1 cellular context compared by ENCODE assay signal in genomic region chr7:117791877-117792780, GRCh38.
TF ChIP-seq lines count a peak whose summit lies in the region.

No MANE protein-coding gene starts in this region.

TF ChIP-seq in K562, 482 proteins besides CTCF, POLR2A, EP300 and RAD21 (continued from another document and continues in another):
- TF ChIP-seq RREB1 (CRISPR knock-in tag; IDR thresholded peaks at IDR 0.05) (peak; percentile 97), THRA (IDR thresholded peaks at IDR 0.05) (no peak), KLF6 (CRISPR knock-in tag; IDR thresholded peaks at IDR 0.05; ENCODE audit: borderline replicate concordance) (peak; percentile 55; the same call in 1 of the 2 replicates), SP1 (CRISPR knock-in tag; IDR thresholded peaks at IDR 0.05) (peak; percentile 78), ZNF699 (CRISPR knock-in tag; IDR thresholded peaks at IDR 0.05; ENCODE audit: insufficient replicate concordance) (no peak), SNIP1 (IDR thresholded peaks at IDR 0.05; ENCODE audit: low read depth) (no peak; the same call in 1 of the 2 replicates), ZBTB34 (CRISPR knock-in tag; IDR thresholded peaks at IDR 0.05) (no peak), ZNF778 (CRISPR knock-in tag; IDR thresholded peaks at IDR 0.05) (no peak), ZFP91 (CRISPR knock-in tag; IDR thresholded peaks at IDR 0.05) (0 out of 2 replicates have a peak, but pooled peaks have one; percentile 22), ZNF224 (CRISPR knock-in tag; IDR thresholded peaks at IDR 0.05) (no peak), GTF2E2 (tag; IDR thresholded peaks at IDR 0.05) (0 out of 2 replicates have a peak, but pooled peaks have one; percentile 50), MBD1 (CRISPR knock-in tag; IDR thresholded peaks at IDR 0.05) (no peak), TARDBP (IDR thresholded peaks at IDR 0.05) (no peak), ZNF133 (CRISPR knock-in tag; IDR thresholded peaks at IDR 0.05) (no peak; the same call in 1 of the 2 replicates), KHSRP (IDR thresholded peaks at IDR 0.05) (peak; percentile 56; the same call in 1 of the 2 replicates), ZNF780A (CRISPR knock-in tag; IDR thresholded peaks at IDR 0.05) (no peak), CREBBP (IDR thresholded peaks at IDR 0.05; ENCODE audit: low read depth, low read length) (no peak), TAF7 (tag; IDR thresholded peaks at IDR 0.05) (no peak), SIN3B (IDR thresholded peaks at IDR 0.05; ENCODE audit: low read depth) (no peak), ZNF408 (CRISPR knock-in tag; IDR thresholded peaks at IDR 0.05; ENCODE audit: low read depth) (no peak), KLF16 (IDR thresholded peaks at IDR 0.05) (peak; percentile 98), ILK (tag; IDR thresholded peaks at IDR 0.05; ENCODE audit: borderline replicate concordance, low read depth) (no peak), KAT2B (IDR thresholded peaks at IDR 0.05; ENCODE audit: low read depth, low read length) (no peak), HDAC8 (tag; IDR thresholded peaks at IDR 0.05) (no peak), NFIX (CRISPR knock-in tag; IDR thresholded peaks at IDR 0.05; ENCODE audit: low read depth) (no peak), ZNF23 (CRISPR knock-in tag; IDR thresholded peaks at IDR 0.05) (no peak), ZNF143 (CRISPR knock-in tag; IDR thresholded peaks at IDR 0.05) (no peak), SNRNP70 (optimal IDR thresholded peaks at IDR 0.05; ENCODE audit: low read depth, low read length) (no peak), SP2 (IDR thresholded peaks at IDR 0.05; ENCODE audit: extremely low read depth, low read depth, low read length, poor library complexity, severe bottlenecking) (no peak)
- TF ChIP-seq, protein P1, sequence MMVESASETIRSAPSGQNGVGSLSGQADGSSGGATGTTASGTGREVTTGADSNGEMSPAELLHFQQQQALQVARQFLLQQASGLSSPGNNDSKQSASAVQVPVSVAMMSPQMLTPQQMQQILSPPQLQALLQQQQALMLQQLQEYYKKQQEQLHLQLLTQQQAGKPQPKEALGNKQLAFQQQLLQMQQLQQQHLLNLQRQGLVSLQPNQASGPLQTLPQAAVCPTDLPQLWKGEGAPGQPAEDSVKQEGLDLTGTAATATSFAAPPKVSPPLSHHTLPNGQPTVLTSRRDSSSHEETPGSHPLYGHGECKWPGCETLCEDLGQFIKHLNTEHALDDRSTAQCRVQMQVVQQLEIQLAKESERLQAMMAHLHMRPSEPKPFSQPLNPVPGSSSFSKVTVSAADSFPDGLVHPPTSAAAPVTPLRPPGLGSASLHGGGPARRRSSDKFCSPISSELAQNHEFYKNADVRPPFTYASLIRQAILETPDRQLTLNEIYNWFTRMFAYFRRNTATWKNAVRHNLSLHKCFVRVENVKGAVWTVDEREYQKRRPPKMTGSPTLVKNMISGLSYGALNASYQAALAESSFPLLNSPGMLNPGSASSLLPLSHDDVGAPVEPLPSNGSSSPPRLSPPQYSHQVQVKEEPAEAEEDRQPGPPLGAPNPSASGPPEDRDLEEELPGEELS (CRISPR knock-in tag; IDR thresholded peaks at IDR 0.05; ENCODE audit: borderline replicate concordance): no peak
- TF ChIP-seq, protein P2, sequence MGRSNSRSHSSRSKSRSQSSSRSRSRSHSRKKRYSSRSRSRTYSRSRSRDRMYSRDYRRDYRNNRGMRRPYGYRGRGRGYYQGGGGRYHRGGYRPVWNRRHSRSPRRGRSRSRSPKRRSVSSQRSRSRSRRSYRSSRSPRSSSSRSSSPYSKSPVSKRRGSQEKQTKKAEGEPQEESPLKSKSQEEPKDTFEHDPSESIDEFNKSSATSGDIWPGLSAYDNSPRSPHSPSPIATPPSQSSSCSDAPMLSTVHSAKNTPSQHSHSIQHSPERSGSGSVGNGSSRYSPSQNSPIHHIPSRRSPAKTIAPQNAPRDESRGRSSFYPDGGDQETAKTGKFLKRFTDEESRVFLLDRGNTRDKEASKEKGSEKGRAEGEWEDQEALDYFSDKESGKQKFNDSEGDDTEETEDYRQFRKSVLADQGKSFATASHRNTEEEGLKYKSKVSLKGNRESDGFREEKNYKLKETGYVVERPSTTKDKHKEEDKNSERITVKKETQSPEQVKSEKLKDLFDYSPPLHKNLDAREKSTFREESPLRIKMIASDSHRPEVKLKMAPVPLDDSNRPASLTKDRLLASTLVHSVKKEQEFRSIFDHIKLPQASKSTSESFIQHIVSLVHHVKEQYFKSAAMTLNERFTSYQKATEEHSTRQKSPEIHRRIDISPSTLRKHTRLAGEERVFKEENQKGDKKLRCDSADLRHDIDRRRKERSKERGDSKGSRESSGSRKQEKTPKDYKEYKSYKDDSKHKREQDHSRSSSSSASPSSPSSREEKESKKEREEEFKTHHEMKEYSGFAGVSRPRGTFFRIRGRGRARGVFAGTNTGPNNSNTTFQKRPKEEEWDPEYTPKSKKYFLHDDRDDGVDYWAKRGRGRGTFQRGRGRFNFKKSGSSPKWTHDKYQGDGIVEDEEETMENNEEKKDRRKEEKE (IDR thresholded peaks at IDR 0.05; ENCODE audit: borderline replicate concordance in 1 of 2, control insufficient read depth in 1 of 2, low read depth in 2 of 2, low read length in 1 of 2): peak in 1 of 2 experiments; percentile 73; a peak in 1 of 4 replicates
- TF ChIP-seq, protein P3, sequence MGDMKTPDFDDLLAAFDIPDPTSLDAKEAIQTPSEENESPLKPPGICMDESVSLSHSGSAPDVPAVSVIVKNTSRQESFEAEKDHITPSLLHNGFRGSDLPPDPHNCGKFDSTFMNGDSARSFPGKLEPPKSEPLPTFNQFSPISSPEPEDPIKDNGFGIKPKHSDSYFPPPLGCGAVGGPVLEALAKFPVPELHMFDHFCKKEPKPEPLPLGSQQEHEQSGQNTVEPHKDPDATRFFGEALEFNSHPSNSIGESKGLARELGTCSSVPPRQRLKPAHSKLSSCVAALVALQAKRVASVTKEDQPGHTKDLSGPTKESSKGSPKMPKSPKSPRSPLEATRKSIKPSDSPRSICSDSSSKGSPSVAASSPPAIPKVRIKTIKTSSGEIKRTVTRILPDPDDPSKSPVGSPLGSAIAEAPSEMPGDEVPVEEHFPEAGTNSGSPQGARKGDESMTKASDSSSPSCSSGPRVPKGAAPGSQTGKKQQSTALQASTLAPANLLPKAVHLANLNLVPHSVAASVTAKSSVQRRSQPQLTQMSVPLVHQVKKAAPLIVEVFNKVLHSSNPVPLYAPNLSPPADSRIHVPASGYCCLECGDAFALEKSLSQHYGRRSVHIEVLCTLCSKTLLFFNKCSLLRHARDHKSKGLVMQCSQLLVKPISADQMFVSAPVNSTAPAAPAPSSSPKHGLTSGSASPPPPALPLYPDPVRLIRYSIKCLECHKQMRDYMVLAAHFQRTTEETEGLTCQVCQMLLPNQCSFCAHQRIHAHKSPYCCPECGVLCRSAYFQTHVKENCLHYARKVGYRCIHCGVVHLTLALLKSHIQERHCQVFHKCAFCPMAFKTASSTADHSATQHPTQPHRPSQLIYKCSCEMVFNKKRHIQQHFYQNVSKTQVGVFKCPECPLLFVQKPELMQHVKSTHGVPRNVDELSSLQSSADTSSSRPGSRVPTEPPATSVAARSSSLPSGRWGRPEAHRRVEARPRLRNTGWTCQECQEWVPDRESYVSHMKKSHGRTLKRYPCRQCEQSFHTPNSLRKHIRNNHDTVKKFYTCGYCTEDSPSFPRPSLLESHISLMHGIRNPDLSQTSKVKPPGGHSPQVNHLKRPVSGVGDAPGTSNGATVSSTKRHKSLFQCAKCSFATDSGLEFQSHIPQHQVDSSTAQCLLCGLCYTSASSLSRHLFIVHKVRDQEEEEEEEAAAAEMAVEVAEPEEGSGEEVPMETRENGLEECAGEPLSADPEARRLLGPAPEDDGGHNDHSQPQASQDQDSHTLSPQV (IDR thresholded peaks at IDR 0.05): peak; percentile 63; the same call in 1 of the 2 replicates
- TF ChIP-seq, protein P4, sequence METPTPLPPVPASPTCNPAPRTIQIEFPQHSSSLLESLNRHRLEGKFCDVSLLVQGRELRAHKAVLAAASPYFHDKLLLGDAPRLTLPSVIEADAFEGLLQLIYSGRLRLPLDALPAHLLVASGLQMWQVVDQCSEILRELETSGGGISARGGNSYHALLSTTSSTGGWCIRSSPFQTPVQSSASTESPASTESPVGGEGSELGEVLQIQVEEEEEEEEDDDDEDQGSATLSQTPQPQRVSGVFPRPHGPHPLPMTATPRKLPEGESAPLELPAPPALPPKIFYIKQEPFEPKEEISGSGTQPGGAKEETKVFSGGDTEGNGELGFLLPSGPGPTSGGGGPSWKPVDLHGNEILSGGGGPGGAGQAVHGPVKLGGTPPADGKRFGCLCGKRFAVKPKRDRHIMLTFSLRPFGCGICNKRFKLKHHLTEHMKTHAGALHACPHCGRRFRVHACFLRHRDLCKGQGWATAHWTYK (CRISPR knock-in tag; IDR thresholded peaks at IDR 0.05): peak; percentile 91; the same call in 1 of the 2 replicates
